14 cellular contexts compared by ENCODE assay signal in the genomic region with DNA sequence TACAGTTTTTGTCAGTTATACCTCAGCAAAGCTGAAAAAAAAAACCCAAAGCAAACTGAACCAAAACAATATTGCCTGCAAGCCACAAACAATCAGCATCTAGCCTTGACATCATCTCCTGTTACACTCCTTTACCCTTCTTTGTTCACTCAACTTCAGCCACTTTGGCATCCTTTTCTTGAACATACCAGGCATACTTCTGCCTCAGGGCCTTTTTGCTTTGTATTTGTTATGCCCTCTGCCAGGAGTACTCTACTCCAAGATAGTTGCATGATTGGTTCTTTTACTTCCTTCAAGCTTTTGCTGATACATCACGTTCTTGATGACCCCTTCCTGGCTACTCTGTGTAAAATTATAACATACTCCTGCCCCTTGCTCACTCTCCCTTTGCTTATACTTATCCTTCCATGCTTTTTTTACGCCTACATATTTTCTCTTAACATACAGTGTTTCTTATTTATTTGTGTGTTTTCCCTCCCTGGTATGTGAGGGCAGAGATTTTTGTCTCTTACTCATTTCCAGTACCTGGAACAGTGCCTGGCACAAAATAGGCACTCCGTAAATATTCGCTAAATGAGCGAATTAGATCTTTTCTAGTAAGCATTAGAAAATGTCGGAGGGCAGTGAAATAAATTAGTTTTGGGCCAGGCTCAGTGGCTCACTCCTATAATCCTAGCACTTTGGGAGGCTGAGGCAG. TPM values are rescaled to one million over a fixed set of nuclear protein-coding genes. Genes with fewer than 3 reads are reported as not detected.
DNase-seq lines count a peak whose midpoint lies in the region; ATAC-seq, FAIRE-seq and TF ChIP-seq lines count a peak whose summit lies in the region.
"Had no signal": no experiment of that assay in that cellular context is flagged by ENCODE, and none has a peak within 500 bp of the region (broad histone marks: within the 10 kb centered on the region; RNA-seq: fewer than 3 reads in every experiment).

No MANE protein-coding gene starts in this region.

- H3K9me3 Mint-ChIP-seq in chondrocyte (ENCODE audit: low read depth), result no peaks in the 10 kb centered on the region
- H3K9me3 Mint-ChIP-seq in activated CD4-positive, alpha-beta T cell treated with anti-CD3 and anti-CD28 coated beads, Interleukin-2, amount 10 ng/mL, durations not matched to agents 7 days and 5 days, result no peaks in the 10 kb centered on the region
- H3K9me3 Mint-ChIP-seq: activated T-helper 2 cell treated with anti-CD3 and anti-CD28 coated beads, Interferon-gamma antibody, Interleukin-2, Interleukin-4, amounts not matched to agents 10 μg/mL and 5 μg/mL and 100 μg/mL, durations not matched to agents 14 hours and 24 hours and 36 hours had no signal

- H2BK15ac ChIP-seq in IMR-90 (ENCODE audit: low read depth, low read length), result no peak overlapping the region

- no peak overlapping the region for H3K4me3 Mint-ChIP-seq in chondrocyte (ENCODE audit: unreplicated experiment)
- no peak overlapping the region for H3K4me3 Mint-ChIP-seq in activated CD4-positive, alpha-beta T cell treated with anti-CD3 and anti-CD28 coated beads, Interleukin-2, amount 10 ng/mL, durations not matched to agents 7 days and 5 days

- POLR2A ChIA-PET in A549 (lab: Yijun Ruan, JAX) (no interaction called here), IMR-90 (lab: Charles Lee; ENCODE audit: unreplicated experiment) (no interaction called here)
- POLR2A ChIA-PET in activated CD4-positive, alpha-beta T cell treated with anti-CD3 and anti-CD28 coated beads, Interleukin-2, amount 10 ng/mL, durations not matched to agents 7 days and 5 days (lab: Charles Lee), result no interaction called here

- H3K4ac ChIP-seq in IMR-90 (ENCODE audit: low read depth, low read length), result no peak overlapping the region

- no peaks in the 10 kb centered on the region for H3K9me3 ChIP-seq in A549
- no peaks in the 10 kb centered on the region for H3K9me3 ChIP-seq in IMR-90 (ENCODE audit: control insufficient read depth, insufficient read depth, low read length)
- no peaks in the 10 kb centered on the region for H3K9me3 ChIP-seq in keratinocyte (ENCODE audit: control insufficient read depth, low read depth, low read length)
- H3K9me3 ChIP-seq: stomach had no signal

- H3K4me2 ChIP-seq in A549 (peak overlapping the region; percentile 58), IMR-90 (ENCODE audit: low read depth, low read length) (peak overlapping the region; percentile 1; the same call in 1 of the 2 replicates), keratinocyte (ENCODE audit: control insufficient read depth, extremely low read depth, insufficient read depth, low read depth, low read length) (peak overlapping the region; percentile 4)
- H3K4me2 ChIP-seq: BLaER1 had no signal

- ATAC-seq in A549 (peak; percentile 95 to 97), IMR-90 (ENCODE audit: low read depth) (peak; percentile 89), GM21786 (IDR thresholded peaks at IDR 0.05; ENCODE audit: unreplicated experiment) (no peak)

- H2AK9ac ChIP-seq in IMR-90 (replicated peaks; ENCODE audit: low read depth, low read length, poor library complexity), result no peak overlapping the region

- no peak overlapping the region for H4K91ac ChIP-seq in IMR-90 (ENCODE audit: insufficient read depth, low read depth, low read length)

- no peak overlapping the region for H3K56ac ChIP-seq in IMR-90 (ENCODE audit: extremely low read depth, insufficient read depth, low read length)

- TF ChIP-seq POLR2A in A549 (IDR thresholded peaks at IDR 0.05; ENCODE audit: low read length) (no peak), IMR-90 (IDR thresholded peaks at IDR 0.05; ENCODE audit: low read depth, low read length) (no peak)

- peaks cover 2% of the 10 kb centered on the region for H3K36me3 Mint-ChIP-seq in chondrocyte (ENCODE audit: low read depth)
- peaks cover 12% of the 10 kb centered on the region for H3K36me3 Mint-ChIP-seq in activated CD4-positive, alpha-beta T cell treated with anti-CD3 and anti-CD28 coated beads, Interleukin-2, amount 10 ng/mL, durations not matched to agents 7 days and 5 days (ENCODE audit: low read depth)

- no peak overlapping the region for H3K9ac ChIP-seq in IMR-90 (ENCODE audit: low read depth, low read length)
- H3K9ac ChIP-seq in keratinocyte (ENCODE audit: control insufficient read depth, extremely low read depth, insufficient read depth, low read length), result no peak overlapping the region
- H3K9ac ChIP-seq: BLaER1 had no signal

- WGBS in A549 (ENCODE audit: missing lambda C conversion rate), result 9% methylated on average over 6 of the region's 6 CpGs
- no CpG with 5 or more reads among the region's 6 CpGs for WGBS in IMR-90 (ENCODE audit: extremely low coverage in 2 of 2, insufficient read length in 1 of 2), 2 experiments

- TF ChIP-seq RAD21 in A549 (conservative IDR thresholded peaks at IDR 0.05 in 1 of 2, IDR thresholded peaks at IDR 0.05 in 1 of 2), result no peak
- TF ChIP-seq RAD21 in IMR-90 (IDR thresholded peaks at IDR 0.05; ENCODE audit: low read length), result no peak

- BruUV-seq in IMR-90 (replicated peaks; lab: Mats Ljungman, UMichigan), result no TSS peak

- no peak overlapping the region for H3K18ac ChIP-seq in IMR-90 (ENCODE audit: low read depth, low read length)

- no peak for TF ChIP-seq EP300 in A549 (IDR thresholded peaks at IDR 0.05)

- H2BK5ac ChIP-seq in IMR-90 (ENCODE audit: low read depth, low read length, poor library complexity, severe bottlenecking), result peak overlapping the region; percentile 19

- peaks cover 15% of the 10 kb centered on the region for H4K20me1 ChIP-seq in IMR-90 (ENCODE audit: insufficient read depth, low read length)
- H4K20me1 ChIP-seq in keratinocyte (ENCODE audit: control insufficient read depth, extremely low read depth, insufficient read depth, low read length), result no peaks in the 10 kb centered on the region

- peak overlapping the region; percentile 62 to 80 for H3K27ac ChIP-seq in A549
- peak overlapping the region; percentile 16; the same call in 1 of the 2 replicates for H3K27ac ChIP-seq in IMR-90 (ENCODE audit: insufficient read depth, low read length)
- H3K27ac ChIP-seq in keratinocyte (ENCODE audit: control insufficient read depth, insufficient read depth, low read length), result no peak overlapping the region
- H3K27ac ChIP-seq: BLaER1, skin epidermis, stomach had no signal

- H3K36me3 ChIP-seq in IMR-90 (ENCODE audit: control insufficient read depth, insufficient read depth, low read length) (peaks cover 6% of the 10 kb centered on the region), keratinocyte (ENCODE audit: control insufficient read depth in 2 of 2, extremely low read depth in 1 of 2, insufficient read depth in 2 of 2, low read length in 2 of 2) (no peaks in the 10 kb centered on the region)

- no peak overlapping the region for H2BK20ac ChIP-seq in IMR-90 (ENCODE audit: low read depth, low read length)

- H3K23ac ChIP-seq in IMR-90 (ENCODE audit: low read depth, low read length), result no peak overlapping the region

- H2AFZ ChIP-seq in IMR-90 (replicated peaks; ENCODE audit: low read length, poor library complexity), result no peak overlapping the region
- no peak overlapping the region for H2AFZ ChIP-seq in keratinocyte (ENCODE audit: control insufficient read depth, low read length)

- no peaks in the 10 kb centered on the region for H3K27me3 Mint-ChIP-seq in chondrocyte (ENCODE audit: low read depth)
- H3K27me3 Mint-ChIP-seq in activated CD4-positive, alpha-beta T cell treated with anti-CD3 and anti-CD28 coated beads, Interleukin-2, amount 10 ng/mL, durations not matched to agents 7 days and 5 days, result no peaks in the 10 kb centered on the region

- no peak overlapping the region for H2AK5ac ChIP-seq in IMR-90 (ENCODE audit: low read depth, low read length)

- peak overlapping the region; percentile 10; the same call in 2 of the 3 replicates for H3K4me3 ChIP-seq in A549
- no peak overlapping the region for H3K4me3 ChIP-seq in IMR-90 (ENCODE audit: insufficient read depth, low read depth, low read length)
- no peak overlapping the region for H3K4me3 ChIP-seq in keratinocyte (ENCODE audit: control insufficient read depth in 2 of 3, extremely low read depth in 1 of 3, insufficient read depth in 2 of 3, low read depth in 1 of 3, low read length in 3 of 3)
- H3K4me3 ChIP-seq: BLaER1, skin epidermis, stomach had no signal

- in situ Hi-C loops in IMR-90 (cut with MboI; ENCODE audit: low sequenced_read_pairs), result no loop called here

- H3K27ac Mint-ChIP-seq in chondrocyte (ENCODE audit: unreplicated experiment), result peak overlapping the region; percentile 81
- H3K27ac Mint-ChIP-seq in activated CD4-positive, alpha-beta T cell treated with anti-CD3 and anti-CD28 coated beads, Interleukin-2, amount 10 ng/mL, durations not matched to agents 7 days and 5 days, result no peak overlapping the region
- H3K27ac Mint-ChIP-seq: activated T-helper 2 cell treated with anti-CD3 and anti-CD28 coated beads, Interferon-gamma antibody, Interleukin-2, Interleukin-4, amounts not matched to agents 10 μg/mL and 5 μg/mL and 100 μg/mL, durations not matched to agents 14 hours and 24 hours and 36 hours had no signal

- H4K5ac ChIP-seq in IMR-90 (ENCODE audit: low read depth, low read length), result no peak overlapping the region

- CTCF ChIA-PET in A549 (lab: Yijun Ruan, JAX) (interaction anchor here (0.6 kb wide), 1 partner anchor 567 kb away, joined by 3 read pairs; no protein-coding TSS in a partner anchor), IMR-90 (lab: Yijun Ruan, JAX) (interaction anchor here (0.5 to 0.6 kb wide), 2 partner anchors 42 to 297 kb away, joined by 3 to 4 read pairs; no protein-coding TSS in a partner anchor)
- CTCF ChIA-PET in activated CD4-positive, alpha-beta T cell treated with anti-CD3 and anti-CD28 coated beads, Interleukin-2, amount 10 ng/mL, durations not matched to agents 7 days and 5 days (lab: Charles Lee), result interaction anchor here (0.6 kb wide), 1 partner anchor 1120 kb away, joined by 3 read pairs; no protein-coding TSS in a partner anchor

- dilution Hi-C loops in IMR-90 (cut with HindIII; ENCODE audit: low sequenced_read_pairs, unreplicated experiment) (no loop called here), keratinocyte (cut with MboI; ENCODE audit: extremely low pct_ligation_motif_present, low sequenced_read_pairs) (no loop called here)

- no peak overlapping the region for H2BK120ac ChIP-seq in IMR-90 (ENCODE audit: low read depth, low read length)

- no peak for TF ChIP-seq CTCF in A549 (IDR thresholded peaks at IDR 0.05)
- no peak for TF ChIP-seq CTCF in IMR-90 (conservative IDR thresholded peaks at IDR 0.05; ENCODE audit: low read depth, low read length)
- no peak for TF ChIP-seq CTCF in chondrocyte (IDR thresholded peaks at IDR 0.05)
- TF ChIP-seq CTCF in keratinocyte (optimal IDR thresholded peaks at IDR 0.05 in 1 of 3, IDR thresholded peaks at IDR 0.05 in 1 of 3, conservative IDR thresholded peaks at IDR 0.05 in 1 of 3; ENCODE audit: extremely low read depth in 1 of 3, insufficient read depth in 2 of 3, low read length in 3 of 3), result no peak

- peaks cover 31% of the 10 kb centered on the region for H3K4me1 ChIP-seq in A549
- peaks cover 6% of the 10 kb centered on the region for H3K4me1 ChIP-seq in IMR-90 (ENCODE audit: control insufficient read depth, insufficient read depth, low read length)
- peaks cover 14% of the 10 kb centered on the region for H3K4me1 ChIP-seq in keratinocyte (ENCODE audit: control insufficient read depth, extremely low read depth, insufficient read depth, low read length)

- peaks cover 33% of the 10 kb centered on the region for H3K79me2 ChIP-seq in keratinocyte (ENCODE audit: control insufficient read depth, insufficient read depth, low read length)

- peaks cover 29% of the 10 kb centered on the region for H3K4me1 Mint-ChIP-seq in chondrocyte (ENCODE audit: low read depth)
- H3K4me1 Mint-ChIP-seq in activated CD4-positive, alpha-beta T cell treated with anti-CD3 and anti-CD28 coated beads, Interleukin-2, amount 10 ng/mL, durations not matched to agents 7 days and 5 days, result no peaks in the 10 kb centered on the region

- intact Hi-C loops in IMR-90 (cut with micrococcal nuclease), result no loop called here

- H3K27me3 ChIP-seq in IMR-90 (ENCODE audit: control insufficient read depth, insufficient read depth, low read length), result no peaks in the 10 kb centered on the region
- H3K27me3 ChIP-seq in keratinocyte (ENCODE audit: control insufficient read depth, extremely low read depth, insufficient read depth, low read length), result no peaks in the 10 kb centered on the region
- H3K27me3 ChIP-seq: BLaER1, stomach had no signal

- peaks cover 52 to 69% of the 10 kb centered on the region in 2 experiments for H3K79me1 ChIP-seq in IMR-90 (ENCODE audit: low read depth in 1 of 2, low read length in 2 of 2)

- H4K8ac ChIP-seq in IMR-90 (ENCODE audit: low read depth in 2 of 2, low read length in 2 of 2), result no peak overlapping the region

- FAIRE-seq in A549 (lab: Jason Lieb, UNC) (no peak), keratinocyte (lab: Jason Lieb, UNC) (peak; percentile 93)
- FAIRE-seq: GM18507 had no signal

- no peak overlapping the region for H3K14ac ChIP-seq in IMR-90 (replicated peaks; ENCODE audit: low read depth, low read length)

- peak; percentile 43 to 78 for DNase-seq in A549 (ENCODE audit: low read depth in 1 of 2, low spot score in 1 of 2)
- peak; percentile 69 for DNase-seq in IMR-90
- DNase-seq in chondrocyte (ENCODE audit: low spot score), result no peak
- peak; percentile 38 for DNase-seq in keratinocyte (ENCODE audit: low read depth, low spot score)
- no peak for DNase-seq in activated CD4-positive, alpha-beta T cell treated with anti-CD3 and anti-CD28 coated beads, Interleukin-2, amount 10 ng/mL, durations not matched to agents 7 days and 5 days
- no peak for DNase-seq in NAMALWA (ENCODE audit: low spot score)
- no peak for DNase-seq in germinal center (ENCODE audit: low spot score)
- DNase-seq: NCI-H1105, stomach had no signal

- H3K9me1 ChIP-seq in IMR-90 (ENCODE audit: insufficient read depth, low read length), result peaks cover 7% of the 10 kb centered on the region; the same call in 1 of the 2 replicates
- H3K9me1 ChIP-seq in keratinocyte (ENCODE audit: control insufficient read depth, extremely low read depth, insufficient read depth, low read length), result no peaks in the 10 kb centered on the region

RNA-seq across cellular contexts. Expression of a gene that starts 12.7 kb away (rescaled TPM):
- polyA plus RNA-seq in A549 (2011; rRNA removed) (46.3 and 51.1 TPM in 2 replicates), A549 (2017; fragmentation: RNase III; extraction: RNeasy Plus Mini Kit Qiagen cat#74134 plus additional on column Dnase treatment) (36.2 to 43.5 TPM (median 41.4 TPM) in 3 replicates), IMR-90 (2012; rRNA removed) (53.2 and 54.0 TPM in 2 replicates), keratinocyte (9.0 to 21.0 TPM (median 12.9 TPM) in 3 replicates)
- 41.4 and 53.0 TPM in 2 replicates for polyA plus RNA-seq in A549 (2012; cell fraction: cytosol; rRNA removed)
- 25.7 and 26.9 TPM in 2 replicates for polyA plus RNA-seq in A549 (2012; cell fraction: nucleus; rRNA removed)
- 54.0 and 54.9 TPM in 2 replicates for polyA minus RNA-seq in A549 (2011; rRNA and poly(A)+ RNA removed)
- total RNA-seq in IMR-90 (2012; rRNA removed) (35.0 and 35.7 TPM in 2 replicates), chondrocyte (48.1 to 49.0 TPM (median 48.8 TPM) in 3 replicates)
- polyA plus RNA-seq in IMR-90 (2012; cell fraction: cytosol; rRNA removed), result 25.1 and 26.0 TPM in 2 replicates
- polyA plus RNA-seq in IMR-90 (2012; cell fraction: nucleus; rRNA removed; ENCODE audit: low replicate concordance), result 34.2 and 49.5 TPM in 2 replicates
- polyA plus RNA-seq in keratinocyte (2011; ENCODE audit: low read depth), result 10.0 TPM
- polyA plus RNA-seq in keratinocyte (2011; cell fraction: cytosol; rRNA removed), result 13.2 and 15.3 TPM in 2 replicates
- 23.1 TPM in 2 replicates for polyA plus RNA-seq in keratinocyte (2011; cell fraction: nucleus; rRNA removed)
- polyA plus RNA-seq in keratinocyte (2012; ENCODE audit: low replicate concordance), result 10.5 and 20.0 TPM in 2 replicates
- 11.6 to 24.9 TPM (median 12.8 TPM) in 3 replicates for polyA minus RNA-seq in keratinocyte
- polyA minus RNA-seq in keratinocyte (2011; cell fraction: cytosol; rRNA and poly(A)+ RNA removed), result 6.1 TPM
- polyA minus RNA-seq in keratinocyte (2011; cell fraction: nucleus; rRNA and poly(A)+ RNA removed), result 9.2 and 13.7 TPM in 2 replicates
- total RNA-seq in activated CD4-positive, alpha-beta T cell treated with anti-CD3 and anti-CD28 coated beads, Interleukin-2, amount 10 ng/mL, durations not matched to agents 7 days and 5 days, result 10 to 100 TPM; 19.1 to 24.2 TPM

Comparison
In these comparisons a context has a peak if more than half of its experiments do, and no peak if none do; other contexts are left out.
1. DNase-seq: peak in A549 (2 of 2), IMR-90 (single experiment) and keratinocyte (single experiment); none in chondrocyte (single experiment), activated CD4-positive, alpha-beta T cell treated with anti-CD3 and anti-CD28 coated beads, Interleukin-2, amount 10 ng/mL, durations not matched to agents 7 days and 5 days (single experiment), NAMALWA (single experiment) and germinal center (single experiment).
2. H3K4me2 ChIP-seq: peak in every context shown above with its lines; median percentile 58 in A549; 4 in keratinocyte; 1 in IMR-90.